ENCODE assay signal across 14 cellular contexts in genomic region chr6:143396497-143397228, GRCh38. TPM values are rescaled to one million over a fixed set of nuclear protein-coding genes. Genes with fewer than 3 reads are reported as not detected.
A peak's percentile ranks its signal among the peaks of the same experiment; 100 is the strongest.
DNase-seq lines count a peak whose midpoint lies in the region; ATAC-seq, FAIRE-seq and TF ChIP-seq lines count a peak whose summit lies in the region.
"Had no signal": no experiment of that assay in that cellular context is flagged by ENCODE, and none has a peak within 500 bp of the region (broad histone marks: within the 10 kb centered on the region; RNA-seq: fewer than 3 reads in every experiment).

No MANE protein-coding gene starts in this region.

- H3K36me3 ChIP-seq in endothelial cell of umbilical vein (ENCODE audit: control insufficient read depth in 2 of 2, extremely low read depth in 1 of 2, insufficient read depth in 2 of 2, low read length in 2 of 2): no peaks in the 10 kb centered on the region
- H3K36me3 ChIP-seq in Karpas-422 (ENCODE audit: insufficient read depth, low read length): no peaks in the 10 kb centered on the region
- H3K36me3 ChIP-seq: gastrocnemius medialis had no signal

- no peaks in the 10 kb centered on the region for H3K9me1 ChIP-seq in endothelial cell of umbilical vein (replicated peaks; ENCODE audit: control insufficient read depth, extremely low read depth, insufficient read depth, low read length)

- no peak overlapping the region for H3K4me2 ChIP-seq in endothelial cell of umbilical vein (ENCODE audit: insufficient read depth, low read length)
- no peak overlapping the region for H3K4me2 ChIP-seq in Karpas-422 (ENCODE audit: low read depth, low read length, poor library complexity, severe bottlenecking)

- peak overlapping the region; percentile 87 for H3K27ac Mint-ChIP-seq in nephron progenitor cell
- no peak overlapping the region for H3K27ac Mint-ChIP-seq in WTC11
- H3K27ac Mint-ChIP-seq: activated naive CD8-positive, alpha-beta T cell treated with anti-CD3 and anti-CD28 coated beads, Interleukin-2, amount 10 ng/mL, durations not matched to agents 7 days and 5 days had no signal

- H3K27me3 ChIP-seq in endothelial cell of umbilical vein (ENCODE audit: control insufficient read depth in 2 of 2, insufficient read depth in 2 of 2, low read length in 2 of 2) (no peaks in the 10 kb centered on the region), Karpas-422 (ENCODE audit: low read length) (no peaks in the 10 kb centered on the region)

- H3K36me3 Mint-ChIP-seq in nephron progenitor cell (ENCODE audit: low read depth) (no peaks in the 10 kb centered on the region), WTC11 (no peaks in the 10 kb centered on the region)
- H3K36me3 Mint-ChIP-seq: activated naive CD8-positive, alpha-beta T cell treated with anti-CD3 and anti-CD28 coated beads, Interleukin-2, amount 10 ng/mL, durations not matched to agents 7 days and 5 days had no signal

- CTCF ChIA-PET in endothelial cell of umbilical vein (lab: Charles Lee): interaction anchor here (0.8 to 1.3 kb wide), 2 partner anchors 18 to 31 kb away, joined by 3 to 5 read pairs; no protein-coding TSS in a partner anchor
- CTCF ChIA-PET in WTC11 (lab: Charles Lee): interaction anchor here (0.8 to 1.5 kb wide), 4 partner anchors 31 to 164 kb away, joined by 3 to 5 read pairs (median 3); no protein-coding TSS in a partner anchor

- TF ChIP-seq CTCF in endothelial cell of umbilical vein (IDR thresholded peaks at IDR 0.05; ENCODE audit: extremely low read depth in 1 of 2, insufficient read depth in 1 of 2, low read depth in 1 of 2, low read length in 2 of 2) (no peak), nephron progenitor cell (IDR thresholded peaks at IDR 0.05) (no peak), WTC11 (IDR thresholded peaks at IDR 0.05) (no peak)

- H3K4me3 Mint-ChIP-seq in nephron progenitor cell (no peak overlapping the region), WTC11 (no peak overlapping the region)
- H3K4me3 Mint-ChIP-seq: activated naive CD8-positive, alpha-beta T cell treated with anti-CD3 and anti-CD28 coated beads, Interleukin-2, amount 10 ng/mL, durations not matched to agents 7 days and 5 days had no signal

- H4K20me1 ChIP-seq in endothelial cell of umbilical vein (replicated peaks; ENCODE audit: control insufficient read depth, extremely low read depth, insufficient read depth, low read length): no peaks in the 10 kb centered on the region
- H4K20me1 ChIP-seq in Karpas-422 (ENCODE audit: insufficient read depth, low read depth, low read length): no peaks in the 10 kb centered on the region

- H3K4me1 ChIP-seq in endothelial cell of umbilical vein (ENCODE audit: control insufficient read depth, extremely low read depth, insufficient read depth, low read length) (peaks cover 2% of the 10 kb centered on the region), Karpas-422 (ENCODE audit: low read length) (no peaks in the 10 kb centered on the region)

- H3K9ac ChIP-seq in endothelial cell of umbilical vein (replicated peaks; ENCODE audit: extremely low read depth, insufficient read depth, low read length): no peak overlapping the region
- no peak overlapping the region for H3K9ac ChIP-seq in Karpas-422 (ENCODE audit: low read length)

- H3K27me3 Mint-ChIP-seq in nephron progenitor cell (ENCODE audit: low read depth, poor library complexity) (no peaks in the 10 kb centered on the region), WTC11 (ENCODE audit: low read depth) (no peaks in the 10 kb centered on the region; the same call in none of the 2 replicates)
- H3K27me3 Mint-ChIP-seq: activated naive CD8-positive, alpha-beta T cell treated with anti-CD3 and anti-CD28 coated beads, Interleukin-2, amount 10 ng/mL, durations not matched to agents 7 days and 5 days had no signal

- dilution Hi-C loops in endothelial cell of umbilical vein (cut with MboI; ENCODE audit: extremely low pct_ligation_motif_present, low sequenced_read_pairs): no loop called here

- H3K9me3 Mint-ChIP-seq in nephron progenitor cell (no peaks in the 10 kb centered on the region), WTC11 (peaks cover 7% of the 10 kb centered on the region)
- H3K9me3 Mint-ChIP-seq: activated naive CD8-positive, alpha-beta T cell treated with anti-CD3 and anti-CD28 coated beads, Interleukin-2, amount 10 ng/mL, durations not matched to agents 7 days and 5 days had no signal

- H3K9me2 ChIP-seq in Karpas-422 (replicated peaks; ENCODE audit: insufficient read depth, low read length): no peaks in the 10 kb centered on the region

- no peak for ATAC-seq in HG02759 (IDR thresholded peaks at IDR 0.05; ENCODE audit: unreplicated experiment)
- no peak for ATAC-seq in WTC11

- BruUV-seq in endothelial cell of umbilical vein (replicated peaks; lab: Mats Ljungman, UMichigan): no TSS peak

- POLR2A ChIA-PET in endothelial cell of umbilical vein (lab: Charles Lee) (no interaction called here), WTC11 (lab: Charles Lee) (no interaction called here)

- H3K27ac ChIP-seq in endothelial cell of umbilical vein (ENCODE audit: insufficient read depth, low read depth, low read length): no peak overlapping the region
- H3K27ac ChIP-seq in Karpas-422 (ENCODE audit: low read length): no peak overlapping the region
- H3K27ac ChIP-seq: gastrocnemius medialis had no signal

- FAIRE-seq in endothelial cell of umbilical vein (lab: Jason Lieb, UNC): peak; percentile 40
- FAIRE-seq: GM12892 had no signal

- H2AFZ ChIP-seq in endothelial cell of umbilical vein (ENCODE audit: low read depth, low read length) (no peak overlapping the region), Karpas-422 (ENCODE audit: low read length) (no peak overlapping the region)

- H3K9me3 ChIP-seq in endothelial cell of umbilical vein (replicated peaks; ENCODE audit: control insufficient read depth, insufficient read depth, low read length) (no peaks in the 10 kb centered on the region), Karpas-422 (ENCODE audit: low read length) (no peaks in the 10 kb centered on the region)
- H3K9me3 ChIP-seq: gastrocnemius medialis had no signal

- TF ChIP-seq POLR2A in endothelial cell of umbilical vein (IDR thresholded peaks at IDR 0.05; ENCODE audit: low read depth, low read length): no peak

- peak; percentile 36 for DNase-seq in ACHN
- DNase-seq in NCI-H69 (lab: John Stamatoyannopoulos, UW): peak; percentile 56
- no peak for DNase-seq in endothelial cell of umbilical vein (ENCODE audit: low read depth, low spot score)
- DNase-seq in nephron progenitor cell: no peak
- no peak for DNase-seq in DMS114 treated with DMSO at 0.1 percent for 48 hours (lab: John Stamatoyannopoulos, UW; ENCODE audit: unreplicated experiment)
- no peak for DNase-seq in Karpas-422
- DNase-seq in WTC11 (ENCODE audit: low spot score): no peak
- DNase-seq: activated naive CD8-positive, alpha-beta T cell treated with anti-CD3 and anti-CD28 coated beads, Interleukin-2, amount 10 ng/mL, durations not matched to agents 7 days and 5 days; NCI-H1092 treated with DMSO at 0.1 percent for 48 hours; NCI-H510A treated with DMSO at 0.1 percent for 48 hours; stimulated activated CD4-positive, alpha-beta T cell treated with anti-CD3 and anti-CD28 coated beads, Interleukin-15, amount 100 ng/mL, for 24 hours had no signal

- intact Hi-C loops in endothelial cell of umbilical vein (cut with micrococcal nuclease): no loop called here

- no peak overlapping the region for H3K4me3 ChIP-seq in endothelial cell of umbilical vein (replicated peaks in 1 of 3; ENCODE audit: insufficient read depth in 1 of 3, low read depth in 1 of 3, low read length in 3 of 3)
- H3K4me3 ChIP-seq in Karpas-422 (ENCODE audit: low read length): no peak overlapping the region
- H3K4me3 ChIP-seq: gastrocnemius medialis had no signal

- in situ Hi-C loops in ACHN (cut with HindIII; ENCODE audit: low pct_ligation_motif_present, low pct_unique_long_range_greater_than_20kb, low sequenced_read_pairs): no loop called here

- peaks cover 45% of the 10 kb centered on the region for H3K4me1 Mint-ChIP-seq in nephron progenitor cell
- H3K4me1 Mint-ChIP-seq in WTC11: peaks cover 28% of the 10 kb centered on the region

- H3K79me2 ChIP-seq in endothelial cell of umbilical vein (ENCODE audit: control insufficient read depth, insufficient read depth, low read length) (no peaks in the 10 kb centered on the region), Karpas-422 (ENCODE audit: low read length) (no peaks in the 10 kb centered on the region)

TF ChIP-seq in endothelial cell of umbilical vein, 7 proteins besides CTCF, POLR2A, EP300 and RAD21 (continues in another document):
- TF ChIP-seq, protein P1, sequence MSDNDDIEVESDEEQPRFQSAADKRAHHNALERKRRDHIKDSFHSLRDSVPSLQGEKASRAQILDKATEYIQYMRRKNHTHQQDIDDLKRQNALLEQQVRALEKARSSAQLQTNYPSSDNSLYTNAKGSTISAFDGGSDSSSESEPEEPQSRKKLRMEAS (IDR thresholded peaks at IDR 0.05; ENCODE audit: insufficient read depth, insufficient read length): no peak

TF ChIP-seq in WTC11, 78 proteins besides CTCF, POLR2A, EP300 and RAD21 (continues in another document):
- TF ChIP-seq GABPB1 (CRISPR knock-in tag; IDR thresholded peaks at IDR 0.05): no peak

RNA-seq across cellular contexts. Expression of gene ADAT2, which starts 53.8 kb away (rescaled TPM):
- 9.8 and 11.3 TPM in 2 replicates for total RNA-seq in endothelial cell of umbilical vein
- polyA plus RNA-seq in endothelial cell of umbilical vein: 4.3 and 5.4 TPM in 2 replicates
- 3.2 and 4.1 TPM in 2 replicates for polyA plus RNA-seq in endothelial cell of umbilical vein (2011; cell fraction: cytosol; rRNA removed)
- 20.3 and 32.5 TPM in 2 replicates for polyA plus RNA-seq in endothelial cell of umbilical vein (2011; cell fraction: nucleus; rRNA removed)
- polyA plus RNA-seq in endothelial cell of umbilical vein (2012): 8.3 and 9.9 TPM in 2 replicates
- polyA minus RNA-seq in endothelial cell of umbilical vein: 5.1 and 5.3 TPM in 2 replicates
- 2.9 TPM for polyA minus RNA-seq in endothelial cell of umbilical vein (2011; cell fraction: cytosol; rRNA and poly(A)+ RNA removed)
- 6.9 and 8.2 TPM in 2 replicates for polyA minus RNA-seq in endothelial cell of umbilical vein (2011; cell fraction: nucleus; rRNA and poly(A)+ RNA removed)
- 18.7 and 21.3 TPM in 2 replicates for total RNA-seq in Karpas-422 (2014; rRNA removed; shearing (Covaris generic); ENCODE audit: low replicate concordance)
- total RNA-seq in WTC11 (2021): 12.6 to 13.3 TPM (median 12.7 TPM) in 3 replicates

RNA-seq across cellular contexts. Expression of gene PEX3, which starts 53.9 kb away (rescaled TPM):
- 20.0 and 21.7 TPM in 2 replicates for total RNA-seq in endothelial cell of umbilical vein
- polyA plus RNA-seq in endothelial cell of umbilical vein: 6.9 and 8.7 TPM in 2 replicates
- 13.3 and 13.5 TPM in 2 replicates for polyA plus RNA-seq in endothelial cell of umbilical vein (2011; cell fraction: cytosol; rRNA removed)
- 12.9 and 20.6 TPM in 2 replicates for polyA plus RNA-seq in endothelial cell of umbilical vein (2011; cell fraction: nucleus; rRNA removed)
- polyA plus RNA-seq in endothelial cell of umbilical vein (2012): 19.4 and 25.0 TPM in 2 replicates
- polyA minus RNA-seq in endothelial cell of umbilical vein: 24.1 and 28.6 TPM in 2 replicates
- 15.0 TPM for polyA minus RNA-seq in endothelial cell of umbilical vein (2011; cell fraction: cytosol; rRNA and poly(A)+ RNA removed)
- 22.7 and 26.4 TPM in 2 replicates for polyA minus RNA-seq in endothelial cell of umbilical vein (2011; cell fraction: nucleus; rRNA and poly(A)+ RNA removed)
- 17.7 and 38.0 TPM in 2 replicates for total RNA-seq in Karpas-422 (2014; rRNA removed; shearing (Covaris generic); ENCODE audit: low replicate concordance)
- 13.5 to 15.7 TPM (median 15.4 TPM) in 3 replicates for total RNA-seq in WTC11 (2021)

Comparison
In these comparisons a context has a peak if more than half of its experiments do, and no peak if none do; other contexts are left out.
1. DNase-seq: peak in ACHN (single experiment) and NCI-H69 (single experiment); none in endothelial cell of umbilical vein (single experiment), nephron progenitor cell (single experiment), DMS114 treated with DMSO at 0.1 percent for 48 hours (single experiment), Karpas-422 (single experiment) and WTC11 (single experiment).